10 cellular contexts compared by ENCODE assay signal in genomic region chr17:72297326-72298115, GRCh38.
DNase-seq lines count a peak whose midpoint lies in the region; ATAC-seq and TF ChIP-seq lines count a peak whose summit lies in the region.
"Had no signal": no experiment of that assay in that cellular context is flagged by ENCODE, and none has a peak within 500 bp of the region (broad histone marks: within the 10 kb centered on the region; RNA-seq: fewer than 3 reads in every experiment).

No MANE protein-coding gene starts in this region.

- intact Hi-C loops in heart left ventricle (cut with DNase I) (no loop called here), OCI-LY7 (cut with micrococcal nuclease; ENCODE audit: unreplicated experiment) (no loop called here)

- H3K4me2 ChIP-seq in OCI-LY7 (ENCODE audit: low read length) = no peak overlapping the region

- no peaks in the 10 kb centered on the region for H3K79me2 ChIP-seq in OCI-LY7 (ENCODE audit: insufficient read depth, low read depth, low read length)

- BruUV-seq in OCI-LY7 (replicated peaks; lab: Mats Ljungman, UMichigan) = no TSS peak

- H3K27me3 ChIP-seq in heart left ventricle = peaks cover 0 to 8% (median 0%) of the 10 kb centered on the region in 9 donors

- ATAC-seq in SK-N-SH treated with all-trans-retinoic acid at 6 μM for 48 hours (peak; percentile 52; the same call in 2 of the 3 replicates), heart left ventricle (peak in 3 of 4 donors; percentile 55 to 69 (median 68)), GM19463 (IDR thresholded peaks at IDR 0.05; ENCODE audit: unreplicated experiment) (no peak)
- ATAC-seq: activated T-cell treated with anti-CD3 and anti-CD28 coated beads, Interleukin-2, amount 50 U/mL, for 4 hours had no signal

- CTCF ChIA-PET in HEK293 (lab: Yijun Ruan, JAX) (interaction anchor here (0.6 to 0.7 kb wide), 2 partner anchors 339 to 823 kb away, joined by 3 read pairs; no protein-coding TSS in a partner anchor), OCI-LY7 (lab: Charles Lee; ENCODE audit: unreplicated experiment) (no interaction called here)

- no peak for TF ChIP-seq POLR2A in heart left ventricle (IDR thresholded peaks at IDR 0.05)

- no peaks in the 10 kb centered on the region for H4K20me1 ChIP-seq in OCI-LY7 (ENCODE audit: insufficient read depth, low read length)

- POLR2A ChIA-PET in HEK293 (lab: Yijun Ruan, JAX) (interaction anchor here (0.8 to 1.0 kb wide), 2 partner anchors 177 kb away, joined by 3 read pairs; partner anchors contain the start of gene SOX9), OCI-LY7 (lab: Charles Lee) (no interaction called here)

- no peak for TF ChIP-seq CTCF in HEK293 (tag by site-specific recombination; IDR thresholded peaks at IDR 0.05)
- no peak for TF ChIP-seq CTCF in heart left ventricle (IDR thresholded peaks at IDR 0.05)
- no peak for TF ChIP-seq CTCF in OCI-LY7 (conservative IDR thresholded peaks at IDR 0.05; ENCODE audit: low read length)

- H3K4me3 ChIP-seq in HEK293 (ENCODE audit: low read depth, low read length) = no peak overlapping the region
- no peak overlapping the region for H3K4me3 ChIP-seq in heart left ventricle
- H3K4me3 ChIP-seq in skin epidermis = no peak overlapping the region
- H3K4me3 ChIP-seq in OCI-LY7 (ENCODE audit: low read depth, low read length, poor library complexity, severe bottlenecking) = no peak overlapping the region

- DNase-seq in heart left ventricle = peak in 3 of 5 donors; percentile 22 to 41 (median 40)
- no peak for DNase-seq in NK-92 treated with Interleukin-12 subunit alpha and Interleukin-12 subunit beta, amount 100 ng/mL, for 24 hours (lab: John Stamatoyannopoulos, UW)
- no peak for DNase-seq in OCI-LY7 (ENCODE audit: low spot score)
- DNase-seq in RPMI8226 = no peak
- DNase-seq: activated B cell treated with CpG ODN at 0.5 μM for 24 hours; activated T-cell treated with anti-CD3 and anti-CD28 coated beads, Interleukin-2, amount 50 U/mL, for 4 hours had no signal

- H3K9me3 ChIP-seq in HEK293 (ENCODE audit: control insufficient read depth, insufficient read depth, low read depth, low read length) = no peaks in the 10 kb centered on the region
- no peaks in the 10 kb centered on the region for H3K9me3 ChIP-seq in heart left ventricle
- H3K9me3 ChIP-seq in OCI-LY7 (ENCODE audit: low read length) = no peaks in the 10 kb centered on the region

- H3K4me1 ChIP-seq in HEK293 (ENCODE audit: control insufficient read depth, insufficient read depth, low read length) (no peaks in the 10 kb centered on the region), heart left ventricle (peaks cover 0 to 36% (median 0%) of the 10 kb centered on the region in 12 donors), OCI-LY7 (ENCODE audit: insufficient read depth, low read length, poor library complexity, severe bottlenecking) (no peaks in the 10 kb centered on the region)

- no peak overlapping the region for H2AFZ ChIP-seq in OCI-LY7 (ENCODE audit: low read length)

- WGBS in heart left ventricle, 4 donors = 19 to 35% (median 23%) methylated on average over 9 of the region's 9 CpGs

- H3K27ac ChIP-seq in HEK293 (ENCODE audit: extremely low read depth, low read depth, low read length) (no peak overlapping the region), heart left ventricle (peak overlapping the region in 1 of 12 donors; percentile 6), skin epidermis (peak overlapping the region in 12 of 21 experiments; percentile 14 to 78 (median 44)), OCI-LY7 (ENCODE audit: low read depth, low read length, poor library complexity, severe bottlenecking) (no peak overlapping the region)

- H3K36me3 ChIP-seq in HEK293 (ENCODE audit: control insufficient read depth in 2 of 2, insufficient read depth in 1 of 2, low read length in 2 of 2) = no peaks in the 10 kb centered on the region
- no peaks in the 10 kb centered on the region for H3K36me3 ChIP-seq in heart left ventricle
- H3K36me3 ChIP-seq in OCI-LY7 (ENCODE audit: insufficient read depth, low read length) = no peaks in the 10 kb centered on the region

- H3K9me2 ChIP-seq in OCI-LY7 (ENCODE audit: insufficient read depth, low read length) = no peaks in the 10 kb centered on the region

TF ChIP-seq in HEK293, 187 proteins besides CTCF, POLR2A, EP300 and RAD21:
- no peak for TF ChIP-seq ZNF394 (tag by site-specific recombination; IDR thresholded peaks at IDR 0.05; ENCODE audit: borderline replicate concordance)
- TF ChIP-seq EGR2 (tag by site-specific recombination; IDR thresholded peaks at IDR 0.05; ENCODE audit: low read depth) = 0 out of 2 replicates have a peak, but pooled peaks have one; percentile 15
- peak; percentile 73 for TF ChIP-seq ZFHX2 (tag by site-specific recombination; conservative IDR thresholded peaks at IDR 0.05)

TF ChIP-seq in SK-N-SH treated with all-trans-retinoic acid at 6 μM for 48 hours, 23 proteins besides CTCF, POLR2A, EP300 and RAD21:
- no peak for TF ChIP-seq ZNF565 (CRISPR knock-in tag; conservative IDR thresholded peaks at IDR 0.05; ENCODE audit: low read depth)
- no peak for TF ChIP-seq ESRRG (CRISPR knock-in tag; IDR thresholded peaks at IDR 0.05)
- TF ChIP-seq OSR1 (CRISPR knock-in tag; IDR thresholded peaks at IDR 0.05) = no peak
- TF ChIP-seq TOX (CRISPR knock-in tag; IDR thresholded peaks at IDR 0.05; ENCODE audit: borderline replicate concordance) = no peak
- TF ChIP-seq ISL1 (CRISPR knock-in tag; IDR thresholded peaks at IDR 0.05) = no peak
- no peak for TF ChIP-seq BACH2 (CRISPR knock-in tag; IDR thresholded peaks at IDR 0.05; ENCODE audit: borderline replicate concordance)
- no peak for TF ChIP-seq CSDC2 (CRISPR knock-in tag; IDR thresholded peaks at IDR 0.05)
- no peak for TF ChIP-seq ZFP3 (CRISPR knock-in tag; IDR thresholded peaks at IDR 0.05)
- TF ChIP-seq RARB (CRISPR knock-in tag; IDR thresholded peaks at IDR 0.05) = no peak
- TF ChIP-seq ZFP30 (CRISPR knock-in tag; IDR thresholded peaks at IDR 0.05) = no peak
- no peak for TF ChIP-seq SNAI2 (CRISPR knock-in tag; IDR thresholded peaks at IDR 0.05)
- TF ChIP-seq ZNF70 (CRISPR knock-in tag; IDR thresholded peaks at IDR 0.05) = no peak
- TF ChIP-seq TCF4 (CRISPR knock-in tag; IDR thresholded peaks at IDR 0.05; ENCODE audit: borderline replicate concordance) = no peak
- TF ChIP-seq CSRNP3 (CRISPR knock-in tag; IDR thresholded peaks at IDR 0.05) = no peak
- no peak for TF ChIP-seq ZC3H10 (CRISPR knock-in tag; IDR thresholded peaks at IDR 0.05)
- no peak for TF ChIP-seq CREB5 (CRISPR knock-in tag; IDR thresholded peaks at IDR 0.05; ENCODE audit: low read depth)
- TF ChIP-seq PATZ1 (CRISPR knock-in tag; IDR thresholded peaks at IDR 0.05; ENCODE audit: borderline replicate concordance) = no peak

Comparison
In these comparisons a context has a peak if more than half of its experiments do, and no peak if none do; other contexts are left out.
1. H3K27ac ChIP-seq: peak in skin epidermis (12 of 21); none in HEK293 (single experiment) and OCI-LY7 (single experiment).
2. DNase-seq: peak in heart left ventricle (3 of 5); none in NK-92 treated with Interleukin-12 subunit alpha and Interleukin-12 subunit beta, amount 100 ng/mL, for 24 hours (single experiment), OCI-LY7 (single experiment) and RPMI8226 (single experiment).